ENCODE assay signal across 17 cellular contexts in genomic region chr1:204959374-204959773, GRCh38.
DNase-seq lines count a peak whose midpoint lies in the region; ATAC-seq and TF ChIP-seq lines count a peak whose summit lies in the region.
"Had no signal": no experiment of that assay in that cellular context is flagged by ENCODE, and none has a peak within 500 bp of the region (broad histone marks: within the 10 kb centered on the region; RNA-seq: fewer than 3 reads in every experiment).

No MANE protein-coding gene starts in this region.

- no peak overlapping the region for H3K14ac ChIP-seq in trophoblast cell (ENCODE audit: low read length)

- H3K4ac ChIP-seq in trophoblast cell (ENCODE audit: low read depth, low read length): no peak overlapping the region

- H3K4me1 ChIP-seq in right cardiac atrium (ENCODE audit: control insufficient read depth, insufficient read depth, low read length): peaks cover 7% of the 10 kb centered on the region
- H3K4me1 ChIP-seq in trophoblast cell (ENCODE audit: control insufficient read depth in 1 of 2, insufficient read depth in 2 of 2, low read length in 2 of 2): no peaks in the 10 kb centered on the region
- H3K4me1 ChIP-seq: Caco-2, HAP-1 had no signal

- no peak overlapping the region for H2AFZ ChIP-seq in trophoblast cell (ENCODE audit: insufficient read depth, low read length, poor library complexity)
- H2AFZ ChIP-seq: PC-9 had no signal

- H2BK12ac ChIP-seq in trophoblast cell (ENCODE audit: low read length): no peak overlapping the region

- intact Hi-C loops in right cardiac atrium (cut with DNase I): no loop called here
- intact Hi-C loops in activated CD4-positive, alpha-beta memory T cell treated with anti-CD3 and anti-CD28 coated beads for 36 hours (cut with micrococcal nuclease): no loop called here

- no peak overlapping the region for H3K27ac Mint-ChIP-seq in activated CD4-positive, alpha-beta memory T cell treated with anti-CD3 and anti-CD28 coated beads for 36 hours

- H4K8ac ChIP-seq in trophoblast cell (ENCODE audit: low read depth, low read length): no peak overlapping the region

- 0 out of 2 replicates have a peak, but pooled peaks have one; percentile 13 for TF ChIP-seq CTCF in AG10803 (conservative IDR thresholded peaks at IDR 0.05; ENCODE audit: low read length)

- H3K27ac ChIP-seq in angular gyrus (ENCODE audit: low read depth, low read length): peak overlapping the region; percentile 57
- H3K27ac ChIP-seq in right cardiac atrium (ENCODE audit: low read length): peak overlapping the region; percentile 63
- H3K27ac ChIP-seq in trophoblast cell (ENCODE audit: low read depth, low read length): no peak overlapping the region
- H3K27ac ChIP-seq: 22Rv1, PC-9 had no signal

- no peaks in the 10 kb centered on the region for H3K36me3 Mint-ChIP-seq in activated CD4-positive, alpha-beta memory T cell treated with anti-CD3 and anti-CD28 coated beads for 36 hours

- H3K18ac ChIP-seq in trophoblast cell (ENCODE audit: low read length): no peak overlapping the region

- H4K91ac ChIP-seq in trophoblast cell (ENCODE audit: low read depth, low read length): no peak overlapping the region

- CTCF ChIA-PET in activated CD4-positive, alpha-beta memory T cell treated with anti-CD3 and anti-CD28 coated beads for 36 hours (lab: Charles Lee): no interaction called here

- H2BK5ac ChIP-seq in trophoblast cell (ENCODE audit: low read depth, low read length, poor library complexity): no peak overlapping the region

- no peak overlapping the region for H2BK120ac ChIP-seq in trophoblast cell (ENCODE audit: insufficient read depth, low read length, poor library complexity)

- no peaks in the 10 kb centered on the region for H3K79me1 ChIP-seq in trophoblast cell (ENCODE audit: low read length)

- H3K27me3 Mint-ChIP-seq in activated CD4-positive, alpha-beta memory T cell treated with anti-CD3 and anti-CD28 coated beads for 36 hours: peaks cover 21% of the 10 kb centered on the region

- no peak overlapping the region for H2AK5ac ChIP-seq in trophoblast cell (ENCODE audit: low read length)

- H4K12ac ChIP-seq in trophoblast cell (ENCODE audit: low read depth, low read length): no peak overlapping the region

- 18% methylated on average over 5 of the region's 5 CpGs for WGBS in right cardiac atrium
- WGBS in trophoblast cell (ENCODE audit: extremely low coverage, insufficient coverage, insufficient read length): no CpG with 5 or more reads among the region's 5 CpGs

- H3K4me2 ChIP-seq in trophoblast cell (ENCODE audit: low read length): no peak overlapping the region
- H3K4me2 ChIP-seq: PC-9 had no signal

- no peaks in the 10 kb centered on the region for H3K79me2 ChIP-seq in trophoblast cell (ENCODE audit: control insufficient read depth, insufficient read depth, low read length, poor library complexity)

- peak; percentile 87 to 90 for ATAC-seq in right cardiac atrium

- H3K27me3 ChIP-seq in right cardiac atrium (ENCODE audit: control insufficient read depth, insufficient read depth) (no peaks in the 10 kb centered on the region), trophoblast cell (ENCODE audit: insufficient read depth, low read length) (no peaks in the 10 kb centered on the region)

- H3K4me1 Mint-ChIP-seq in activated CD4-positive, alpha-beta memory T cell treated with anti-CD3 and anti-CD28 coated beads for 36 hours (ENCODE audit: low read depth): no peaks in the 10 kb centered on the region

- DNase-seq in AG10803 (ENCODE audit: low read depth) (no peak), globus pallidus (ENCODE audit: low spot score) (peak; percentile 47), right cardiac atrium (peak; percentile 61 to 86 (median 82)), trophoblast cell (no peak), hepatic stellate cell (ENCODE audit: low spot score) (no peak), NCI-H1092 treated with DMSO at 0.1 percent for 48 hours (lab: John Stamatoyannopoulos, UW) (no peak)
- no peak for DNase-seq in activated CD4-positive, alpha-beta memory T cell treated with anti-CD3 and anti-CD28 coated beads for 36 hours
- DNase-seq: Karpas-422, MM.1S, NCI-H1417 treated with DMSO at 0.1 percent for 48 hours, NCI-H2081 treated with DMSO at 0.1 percent for 48 hours, NCI-H526 treated with DMSO at 0.1 percent for 48 hours, PC-9 had no signal

- POLR2A ChIA-PET in activated CD4-positive, alpha-beta memory T cell treated with anti-CD3 and anti-CD28 coated beads for 36 hours (lab: Charles Lee): no interaction called here

- H3K9ac ChIP-seq in trophoblast cell (ENCODE audit: low read length): no peak overlapping the region

- no peaks in the 10 kb centered on the region for H3K9me3 Mint-ChIP-seq in activated CD4-positive, alpha-beta memory T cell treated with anti-CD3 and anti-CD28 coated beads for 36 hours

- H3K23ac ChIP-seq in trophoblast cell (ENCODE audit: low read length): no peak overlapping the region

- no peak overlapping the region for H3K4me3 Mint-ChIP-seq in activated CD4-positive, alpha-beta memory T cell treated with anti-CD3 and anti-CD28 coated beads for 36 hours

- no peaks in the 10 kb centered on the region for H3K9me3 ChIP-seq in right cardiac atrium (ENCODE audit: control insufficient read depth, low read length)
- H3K9me3 ChIP-seq in trophoblast cell (ENCODE audit: insufficient read depth, low read depth, low read length): peaks cover 1% of the 10 kb centered on the region
- H3K9me3 ChIP-seq: Caco-2, HAP-1 had no signal

- H3K4me3 ChIP-seq in AG10803 (ENCODE audit: low read length) (no peak overlapping the region), right cardiac atrium (ENCODE audit: low read length) (no peak overlapping the region), trophoblast cell (ENCODE audit: low read depth, low read length) (no peak overlapping the region)
- H3K4me3 ChIP-seq: HAP-1, PC-9 had no signal

- H3K36me3 ChIP-seq in trophoblast cell (ENCODE audit: control insufficient read depth in 1 of 2, insufficient read depth in 2 of 2, low read length in 2 of 2): no peaks in the 10 kb centered on the region
- H3K36me3 ChIP-seq: HAP-1 had no signal

Comparison
In these comparisons a context has a peak if more than half of its experiments do, and no peak if none do; other contexts are left out.
1. DNase-seq: peak in globus pallidus (single experiment) and right cardiac atrium (3 of 3); none in AG10803 (single experiment), trophoblast cell (0 of 2), hepatic stellate cell (single experiment), NCI-H1092 treated with DMSO at 0.1 percent for 48 hours (single experiment) and activated CD4-positive, alpha-beta memory T cell treated with anti-CD3 and anti-CD28 coated beads for 36 hours (single experiment).